In the genomic region with DNA sequence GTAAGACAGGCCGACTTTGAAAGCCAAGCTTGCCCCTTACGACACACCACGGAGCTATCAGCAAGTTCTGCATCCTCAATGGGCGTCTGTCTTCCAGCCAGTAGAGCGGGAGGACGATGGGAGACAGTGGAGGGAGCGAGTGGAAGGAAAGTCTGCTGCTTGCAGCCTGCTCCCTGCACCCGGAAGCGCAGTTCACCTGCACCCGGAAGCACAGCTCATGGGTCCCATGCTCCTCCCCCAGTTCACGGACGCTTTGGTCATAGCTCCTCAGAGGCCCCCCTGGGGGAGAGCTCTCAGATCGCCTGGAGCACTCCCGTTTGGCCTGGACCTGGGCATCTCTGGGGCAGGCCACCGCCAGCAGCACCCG, we compare ENCODE assay signal across 11 cellular contexts. TPM values are rescaled to one million over a fixed set of nuclear protein-coding genes. Genes with fewer than 3 reads are reported as not detected.
DNase-seq lines count a peak whose midpoint lies in the region; ATAC-seq, FAIRE-seq and TF ChIP-seq lines count a peak whose summit lies in the region.
"Had no signal": no experiment of that assay in that cellular context is flagged by ENCODE, and none has a peak within 500 bp of the region (broad histone marks: within the 10 kb centered on the region; RNA-seq: fewer than 3 reads in every experiment).

No MANE protein-coding gene starts in this region.

- H3K56ac ChIP-seq in H9 (ENCODE audit: insufficient read length, low read depth, low read length), result no peak overlapping the region

- no peak overlapping the region for H3K4ac ChIP-seq in H9 (ENCODE audit: low read depth, low read length)

- H3T11ph ChIP-seq in H9 (ENCODE audit: low read length), result no peak overlapping the region

- no peak overlapping the region for H4K5ac ChIP-seq in H9 (ENCODE audit: insufficient read length, low read depth, low read length)

- no peaks in the 10 kb centered on the region for H3K9me3 ChIP-seq in H9 (ENCODE audit: control insufficient read depth, low read depth, low read length)
- no peaks in the 10 kb centered on the region for H3K9me3 ChIP-seq in keratinocyte (ENCODE audit: control insufficient read depth, low read depth, low read length)
- H3K9me3 ChIP-seq: HAP-1 had no signal

- H4K91ac ChIP-seq in H9 (ENCODE audit: insufficient read length, low read depth, low read length), result no peak overlapping the region

- H3K9me3 Mint-ChIP-seq in H9, result peaks cover 4 to 14% of the 10 kb centered on the region in 2 experiments; a peak in 3 of 5 replicates
- no peaks in the 10 kb centered on the region for H3K9me3 Mint-ChIP-seq in stimulated activated memory B cell treated with anti-CD40 and anti-IgM and Interleukin-4, amounts not matched to agents 10 μg/mL and 1 μg/mL and 100 μg/mL, for 72 hours
- H3K9me3 Mint-ChIP-seq in activated CD8-positive, alpha-beta memory T cell treated with anti-CD3 and anti-CD28 coated beads, Interleukin-2, amount 10 ng/mL, durations not matched to agents 7 days and 5 days (ENCODE audit: low read depth), result no peaks in the 10 kb centered on the region
- H3K9me3 Mint-ChIP-seq: central memory CD8-positive, alpha-beta T cell had no signal

- H4K20me1 ChIP-seq in H9 (ENCODE audit: control insufficient read depth, insufficient read depth, insufficient read length), result no peaks in the 10 kb centered on the region
- H4K20me1 ChIP-seq in keratinocyte (ENCODE audit: control insufficient read depth, extremely low read depth, insufficient read depth, low read length), result no peaks in the 10 kb centered on the region

- H2AFZ ChIP-seq in H9 (ENCODE audit: low read length), result no peak overlapping the region
- peak overlapping the region; percentile 90 for H2AFZ ChIP-seq in keratinocyte (ENCODE audit: control insufficient read depth, low read length)

- peak; percentile 30; the same call in 2 of the 3 replicates for TF ChIP-seq CTCF in H9 (conservative IDR thresholded peaks at IDR 0.05)
- peak; percentile 30 for TF ChIP-seq CTCF in VCaP (conservative IDR thresholded peaks at IDR 0.05)
- no peak for TF ChIP-seq CTCF in keratinocyte (optimal IDR thresholded peaks at IDR 0.05 in 1 of 3, IDR thresholded peaks at IDR 0.05 in 1 of 3, conservative IDR thresholded peaks at IDR 0.05 in 1 of 3; ENCODE audit: extremely low read depth in 1 of 3, insufficient read depth in 2 of 3, low read length in 3 of 3)

- no peaks in the 10 kb centered on the region for H3K4me1 ChIP-seq in H9 (ENCODE audit: insufficient read depth, low read length)
- H3K4me1 ChIP-seq in keratinocyte (ENCODE audit: control insufficient read depth, extremely low read depth, insufficient read depth, low read length), result peaks cover 49% of the 10 kb centered on the region
- H3K4me1 ChIP-seq: HAP-1 had no signal

- no peak overlapping the region for H3K23ac ChIP-seq in H9 (ENCODE audit: insufficient read length, low read depth, low read length)

- no peak for FAIRE-seq in keratinocyte (lab: Jason Lieb, UNC)

- no peak overlapping the region; a peak in 1 of 5 replicates for H3K4me3 Mint-ChIP-seq in H9
- no peak overlapping the region for H3K4me3 Mint-ChIP-seq in stimulated activated memory B cell treated with anti-CD40 and anti-IgM and Interleukin-4, amounts not matched to agents 10 μg/mL and 1 μg/mL and 100 μg/mL, for 72 hours
- H3K4me3 Mint-ChIP-seq in activated CD8-positive, alpha-beta memory T cell treated with anti-CD3 and anti-CD28 coated beads, Interleukin-2, amount 10 ng/mL, durations not matched to agents 7 days and 5 days, result no peak overlapping the region
- H3K4me3 Mint-ChIP-seq: central memory CD8-positive, alpha-beta T cell; naive thymus-derived CD4-positive, alpha-beta T cell had no signal

- H3K27ac ChIP-seq in H9 (ENCODE audit: insufficient read length, low read depth, low read length), result no peak overlapping the region
- H3K27ac ChIP-seq in VCaP, result no peak overlapping the region; the same call in 1 of the 2 replicates
- peak overlapping the region; percentile 52 for H3K27ac ChIP-seq in keratinocyte (ENCODE audit: control insufficient read depth, insufficient read depth, low read length)

- CTCF ChIA-PET in activated CD8-positive, alpha-beta memory T cell treated with anti-CD3 and anti-CD28 coated beads, Interleukin-2, amount 10 ng/mL, durations not matched to agents 7 days and 5 days (lab: Charles Lee), result interaction anchor here (0.7 to 1.2 kb wide), 6 partner anchors 17 to 339 kb away, joined by 3 to 5 read pairs (median 4); no protein-coding TSS in a partner anchor

- H3K79me2 ChIP-seq in H9 (ENCODE audit: insufficient read depth, low read length) (no peaks in the 10 kb centered on the region), keratinocyte (ENCODE audit: control insufficient read depth, insufficient read depth, low read length) (no peaks in the 10 kb centered on the region)

- H3K4me2 ChIP-seq in H9 (ENCODE audit: insufficient read depth, insufficient read length, low read length) (no peak overlapping the region), keratinocyte (ENCODE audit: control insufficient read depth, extremely low read depth, insufficient read depth, low read depth, low read length) (peak overlapping the region; percentile 82)

- H3K4me1 Mint-ChIP-seq in H9, result peaks cover 6 to 24% of the 10 kb centered on the region in 2 experiments
- no peaks in the 10 kb centered on the region for H3K4me1 Mint-ChIP-seq in stimulated activated memory B cell treated with anti-CD40 and anti-IgM and Interleukin-4, amounts not matched to agents 10 μg/mL and 1 μg/mL and 100 μg/mL, for 72 hours
- H3K4me1 Mint-ChIP-seq in activated CD8-positive, alpha-beta memory T cell treated with anti-CD3 and anti-CD28 coated beads, Interleukin-2, amount 10 ng/mL, durations not matched to agents 7 days and 5 days, result no peaks in the 10 kb centered on the region
- H3K4me1 Mint-ChIP-seq: central memory CD8-positive, alpha-beta T cell had no signal

- no peak overlapping the region for H3K14ac ChIP-seq in H9 (ENCODE audit: insufficient read depth, low read length)

- WGBS in H9 (ENCODE audit: extremely low coverage, insufficient read length, low lambda C conversion rate), result no CpG with 5 or more reads among the region's 16 CpGs

- H2BK15ac ChIP-seq in H9 (ENCODE audit: low read depth, low read length), result no peak overlapping the region

- no peak overlapping the region for H2BK120ac ChIP-seq in H9 (ENCODE audit: low read depth, low read length, poor library complexity, severe bottlenecking)

- no peaks in the 10 kb centered on the region for H3K79me1 ChIP-seq in H9 (ENCODE audit: insufficient read depth, low read depth, low read length, poor library complexity, severe bottlenecking)

- H3K27me3 ChIP-seq in H9 (ENCODE audit: insufficient read depth, low read length) (no peaks in the 10 kb centered on the region), keratinocyte (ENCODE audit: control insufficient read depth, extremely low read depth, insufficient read depth, low read length) (no peaks in the 10 kb centered on the region)

- DNase-seq in H9 (no peak), keratinocyte (ENCODE audit: low read depth, low spot score) (no peak), OCI-M1 (lab: John Stamatoyannopoulos, UW) (no peak), hypothalamus (lab: John Stamatoyannopoulos, UW) (no peak), DMS114 treated with DMSO at 0.1 percent for 48 hours (lab: John Stamatoyannopoulos, UW; ENCODE audit: unreplicated experiment) (no peak)
- DNase-seq in activated CD8-positive, alpha-beta memory T cell treated with anti-CD3 and anti-CD28 coated beads, Interleukin-2, amount 10 ng/mL, durations not matched to agents 7 days and 5 days, result no peak

- H2AK5ac ChIP-seq in H9 (ENCODE audit: insufficient read length, low read length), result no peak overlapping the region

- H3K27ac Mint-ChIP-seq in H9, result peak overlapping the region in 1 of 3 experiments; percentile 72; a peak in 1 of 7 replicates
- no peak overlapping the region for H3K27ac Mint-ChIP-seq in stimulated activated memory B cell treated with anti-CD40 and anti-IgM and Interleukin-4, amounts not matched to agents 10 μg/mL and 1 μg/mL and 100 μg/mL, for 72 hours
- no peak overlapping the region for H3K27ac Mint-ChIP-seq in activated CD8-positive, alpha-beta memory T cell treated with anti-CD3 and anti-CD28 coated beads, Interleukin-2, amount 10 ng/mL, durations not matched to agents 7 days and 5 days

- H3K36me3 Mint-ChIP-seq in H9 (ENCODE audit: insufficient read depth in 1 of 3, low read depth in 3 of 3), result peaks cover 57 to 77% (median 71%) of the 10 kb centered on the region in 3 experiments
- no peaks in the 10 kb centered on the region for H3K36me3 Mint-ChIP-seq in stimulated activated memory B cell treated with anti-CD40 and anti-IgM and Interleukin-4, amounts not matched to agents 10 μg/mL and 1 μg/mL and 100 μg/mL, for 72 hours
- H3K36me3 Mint-ChIP-seq in activated CD8-positive, alpha-beta memory T cell treated with anti-CD3 and anti-CD28 coated beads, Interleukin-2, amount 10 ng/mL, durations not matched to agents 7 days and 5 days, result no peaks in the 10 kb centered on the region
- H3K36me3 Mint-ChIP-seq: naive thymus-derived CD4-positive, alpha-beta T cell had no signal

- ATAC-seq in stimulated activated memory B cell treated with anti-CD40 and anti-IgM and Interleukin-4, amounts not matched to agents 10 μg/mL and 1 μg/mL and 100 μg/mL, for 72 hours, result peak; percentile 12
- no peak for ATAC-seq in activated CD8-positive, alpha-beta memory T cell treated with anti-CD3 and anti-CD28 coated beads, Interleukin-2, amount 10 ng/mL, durations not matched to agents 7 days and 5 days

- peak overlapping the region in 1 of 3 experiments; percentile 57 for H3K4me3 ChIP-seq in keratinocyte (ENCODE audit: control insufficient read depth in 2 of 3, extremely low read depth in 1 of 3, insufficient read depth in 2 of 3, low read depth in 1 of 3, low read length in 3 of 3)
- H3K4me3 ChIP-seq: HAP-1 had no signal

- dilution Hi-C loops in keratinocyte (cut with MboI; ENCODE audit: extremely low pct_ligation_motif_present, low sequenced_read_pairs), result no loop called here

- no peak overlapping the region for H2BK12ac ChIP-seq in H9 (ENCODE audit: insufficient read length, low read depth, low read length)

- no peak overlapping the region for H2BK20ac ChIP-seq in H9 (ENCODE audit: low read depth, low read length, poor library complexity, severe bottlenecking)

- H3K9ac ChIP-seq in H9 (ENCODE audit: extremely low read depth, insufficient read length, low read length), result no peak overlapping the region
- peak overlapping the region; percentile 13 for H3K9ac ChIP-seq in keratinocyte (ENCODE audit: control insufficient read depth, extremely low read depth, insufficient read depth, low read length)

- no peak overlapping the region for H2BK5ac ChIP-seq in H9 (ENCODE audit: insufficient read length, low read length)

- no peaks in the 10 kb centered on the region for H3K9me1 ChIP-seq in keratinocyte (ENCODE audit: control insufficient read depth, extremely low read depth, insufficient read depth, low read length)

- H3K18ac ChIP-seq in H9 (ENCODE audit: insufficient read length, low read depth, low read length), result no peak overlapping the region

- H3K23me2 ChIP-seq in H9 (ENCODE audit: insufficient read length, low read depth, low read length, poor library complexity, severe bottlenecking), result no peaks in the 10 kb centered on the region

- no peaks in the 10 kb centered on the region; the same call in 1 of the 2 replicates for H3K27me3 Mint-ChIP-seq in H9 (ENCODE audit: low read depth)
- peaks cover 37% of the 10 kb centered on the region for H3K27me3 Mint-ChIP-seq in stimulated activated memory B cell treated with anti-CD40 and anti-IgM and Interleukin-4, amounts not matched to agents 10 μg/mL and 1 μg/mL and 100 μg/mL, for 72 hours
- H3K27me3 Mint-ChIP-seq in activated CD8-positive, alpha-beta memory T cell treated with anti-CD3 and anti-CD28 coated beads, Interleukin-2, amount 10 ng/mL, durations not matched to agents 7 days and 5 days, result no peaks in the 10 kb centered on the region

- peaks cover 0 to 4% of the 10 kb centered on the region in 2 experiments for H3K36me3 ChIP-seq in keratinocyte (ENCODE audit: control insufficient read depth in 2 of 2, extremely low read depth in 1 of 2, insufficient read depth in 2 of 2, low read length in 2 of 2)

- H4K8ac ChIP-seq in H9 (replicated peaks; ENCODE audit: insufficient read length, low read depth, low read length), result no peak overlapping the region

RNA-seq across cellular contexts. Expression of a gene that starts 51.3 kb away (rescaled TPM):
- 137 and 140 TPM in 2 replicates for total RNA-seq in H9 (2021)
- polyA plus RNA-seq in keratinocyte, result 9.7 to 24.4 TPM (median 13.7 TPM) in 3 replicates
- polyA plus RNA-seq in keratinocyte (2011; ENCODE audit: low read depth), result 12.4 TPM
- polyA plus RNA-seq in keratinocyte (2011; cell fraction: cytosol; rRNA removed), result 7.2 and 13.8 TPM in 2 replicates
- polyA plus RNA-seq in keratinocyte (2011; cell fraction: nucleus; rRNA removed), result 16.0 and 18.5 TPM in 2 replicates
- 15.2 and 35.7 TPM in 2 replicates for polyA plus RNA-seq in keratinocyte (2012; ENCODE audit: low replicate concordance)
- polyA minus RNA-seq in keratinocyte, result 13.9 to 37.6 TPM (median 14.2 TPM) in 3 replicates
- 25.9 TPM for polyA minus RNA-seq in keratinocyte (2011; cell fraction: cytosol; rRNA and poly(A)+ RNA removed)
- 18.0 and 22.1 TPM in 2 replicates for polyA minus RNA-seq in keratinocyte (2011; cell fraction: nucleus; rRNA and poly(A)+ RNA removed)
- total RNA-seq in activated CD8-positive, alpha-beta memory T cell treated with anti-CD3 and anti-CD28 coated beads, Interleukin-2, amount 10 ng/mL, durations not matched to agents 7 days and 5 days, result under 1 TPM in 1 of 2 experiments, not detected in 1; 0.42 TPM
- polyA plus RNA-seq: naive thymus-derived CD4-positive, alpha-beta T cell had no signal

Comparison
In these comparisons a context has a peak if more than half of its experiments do, and no peak if none do; other contexts are left out.
1. CTCF ChIP-seq: peak in H9 (single experiment) and VCaP (single experiment); none in keratinocyte (0 of 3).
2. RNA of a gene that starts 51.3 kb away (total RNA-seq): 137 to 140 TPM in H9; 0.42 TPM in activated CD8-positive, alpha-beta memory T cell treated with anti-CD3 and anti-CD28 coated beads, Interleukin-2, amount 10 ng/mL, durations not matched to agents 7 days and 5 days; every median in the first group is over 10 times any median in the second.